28 cellular contexts compared by ENCODE assay signal in the genomic region with DNA sequence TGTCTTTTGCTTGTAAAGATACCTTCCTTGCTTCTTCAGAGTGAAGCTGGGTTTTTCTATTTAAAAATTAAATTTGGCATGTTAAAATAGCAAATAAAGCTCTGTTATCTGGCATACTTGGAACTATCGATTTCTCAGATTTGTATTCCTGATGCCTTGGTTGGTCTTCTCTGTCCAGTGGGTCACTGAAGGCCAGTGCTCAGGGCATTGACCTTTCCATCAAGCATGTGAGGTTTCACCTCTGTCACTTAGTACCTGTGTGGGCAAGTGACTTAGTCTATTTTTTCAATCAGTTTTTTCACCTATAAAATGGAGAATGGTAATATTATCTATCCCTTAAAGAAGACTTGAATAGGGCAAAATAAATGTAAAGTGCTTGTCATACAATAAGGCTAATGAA.
"Had no signal": no experiment of that assay in that cellular context is flagged by ENCODE, and none has a peak within 500 bp of the region (broad histone marks: within the 10 kb centered on the region; RNA-seq: fewer than 3 reads in every experiment).

No MANE protein-coding gene starts in this region.

- FAIRE-seq: colon, endometrium, endothelial cell of umbilical vein, frontal cortex had no signal

- H3K9me3 ChIP-seq: colonic mucosa, esophagus muscularis mucosa, esophagus squamous epithelium, gastrocnemius medialis, gastroesophageal sphincter, heart left ventricle, heart right ventricle had no signal

- H3K36me3 ChIP-seq: colonic mucosa, esophagus squamous epithelium, gastrocnemius medialis had no signal

- H3K27ac ChIP-seq: colonic mucosa, coronary artery, dorsolateral prefrontal cortex, epithelial cell of prostate, esophagus muscularis mucosa, esophagus squamous epithelium, foreskin keratinocyte, gastrocnemius medialis, gastroesophageal sphincter, heart left ventricle, heart right ventricle had no signal

- H3K27me3 ChIP-seq: colonic mucosa, dorsolateral prefrontal cortex, esophagus muscularis mucosa, esophagus squamous epithelium, foreskin keratinocyte, gastrocnemius medialis, gastroesophageal sphincter, heart left ventricle, heart right ventricle had no signal

- DNase-seq: colonic mucosa; cortex of kidney; dermis blood vessel endothelial cell; dorsolateral prefrontal cortex; effector CD4-positive, alpha-beta T cell; effector CD8-positive, alpha-beta T cell; effector memory CD4-positive, alpha-beta T cell; effector memory CD8-positive, alpha-beta T cell; endodermal cell; erythroblast; esophagus squamous epithelium; foreskin fibroblast; foreskin keratinocyte; foreskin melanocyte; gastrocnemius medialis; glutamatergic neuron; head of caudate nucleus; heart left ventricle; heart right ventricle had no signal

- ATAC-seq: effector memory CD8-positive, alpha-beta T cell; esophagus mucosa; foreskin keratinocyte; gastrocnemius medialis; gastroesophageal sphincter; heart left ventricle; heart right ventricle had no signal

- H3K4me1 ChIP-seq: colonic mucosa, gastrocnemius medialis, gastroesophageal sphincter had no signal

- H3K4me3 ChIP-seq: colonic mucosa, coronary artery, dorsolateral prefrontal cortex, esophagus muscularis mucosa, esophagus squamous epithelium, gastrocnemius medialis, gastroesophageal sphincter, heart left ventricle, heart right ventricle had no signal
